Comparison of ENCODE assay signal across 28 cellular contexts in genomic region chr5:174154559-174154958, GRCh38.
"Had no signal": no experiment of that assay in that cellular context is flagged by ENCODE, and none has a peak within 500 bp of the region (broad histone marks: within the 10 kb centered on the region; RNA-seq: fewer than 3 reads in every experiment).

No MANE protein-coding gene starts in this region.

- H3K36me3 ChIP-seq: stomach, suprapubic skin, thoracic aorta, thyroid gland, tibial artery, tibial nerve, transverse colon, upper lobe of left lung, upper lobe of right lung, uterus, vagina had no signal

- H3K4me3 Mint-ChIP-seq: stimulated activated effector memory CD8-positive, alpha-beta T cell treated with anti-CD3 and anti-CD28 coated beads, Interleukin-12 subunit alpha, Interleukin-12 subunit beta, amount 100 ng/mL, for 72 hours; stimulated activated memory B cell treated with anti-CD40 and anti-IgM and Interleukin-4, amounts not matched to agents 10 μg/mL and 1 μg/mL and 100 μg/mL, for 72 hours; stimulated activated naive B cell treated with anti-CD40 and anti-IgM and Interleukin-4, amounts not matched to agents 10 μg/mL and 1 μg/mL and 100 μg/mL, for 72 hours; stimulated activated naive CD8-positive, alpha-beta T cell treated with anti-CD3 and anti-CD28 coated beads, Interleukin-15, amount 100 ng/mL, for 72 hours; stimulated activated naive CD8-positive, alpha-beta T cell treated with anti-CD3 and anti-CD28 coated beads, Interleukin-15, Interleukin-2, amounts not matched to agents 100 ng/mL and 50 ng/mL, for 24 hours; type B pancreatic cell had no signal

- H3K27me3 ChIP-seq: testis, thyroid gland, tibial nerve, transverse colon, upper lobe of left lung, upper lobe of right lung, uterus, vagina had no signal

- H3K27ac Mint-ChIP-seq: stimulated activated effector memory CD8-positive, alpha-beta T cell treated with anti-CD3 and anti-CD28 coated beads, Interleukin-12 subunit alpha, Interleukin-12 subunit beta, amount 100 ng/mL, for 72 hours; stimulated activated memory B cell treated with anti-CD40 and anti-IgM and Interleukin-4, amounts not matched to agents 10 μg/mL and 1 μg/mL and 100 μg/mL, for 72 hours; stimulated activated naive B cell treated with anti-CD40 and anti-IgM and Interleukin-4, amounts not matched to agents 10 μg/mL and 1 μg/mL and 100 μg/mL, for 72 hours; stimulated activated naive CD8-positive, alpha-beta T cell treated with anti-CD3 and anti-CD28 coated beads, Interleukin-15, amount 100 ng/mL, for 72 hours; stimulated activated naive CD8-positive, alpha-beta T cell treated with anti-CD3 and anti-CD28 coated beads, Interleukin-15, Interleukin-2, amounts not matched to agents 100 ng/mL and 50 ng/mL, for 24 hours; type B pancreatic cell had no signal

- H3K4me3 ChIP-seq: stomach, suprapubic skin, testis, thoracic aorta, thyroid gland, tibial artery, tibial nerve, transverse colon, upper lobe of left lung, upper lobe of right lung, uterus, vagina had no signal

- H3K4me1 Mint-ChIP-seq: stimulated activated effector memory CD8-positive, alpha-beta T cell treated with anti-CD3 and anti-CD28 coated beads, Interleukin-12 subunit alpha, Interleukin-12 subunit beta, amount 100 ng/mL, for 72 hours; stimulated activated memory B cell treated with anti-CD40 and anti-IgM and Interleukin-4, amounts not matched to agents 10 μg/mL and 1 μg/mL and 100 μg/mL, for 72 hours; stimulated activated naive B cell treated with anti-CD40 and anti-IgM and Interleukin-4, amounts not matched to agents 10 μg/mL and 1 μg/mL and 100 μg/mL, for 72 hours; stimulated activated naive CD8-positive, alpha-beta T cell treated with anti-CD3 and anti-CD28 coated beads, Interleukin-15, amount 100 ng/mL, for 72 hours had no signal

- H3K9me3 Mint-ChIP-seq: type B pancreatic cell had no signal

- DNase-seq: stimulated activated CD4-positive, alpha-beta T cell treated with anti-CD3 and anti-CD28 coated beads, Interleukin-2, amount 100 ng/mL, for 48 hours; stimulated activated CD4-positive, alpha-beta T cell treated with anti-CD3 and anti-CD28 coated beads, Interleukin-4, amount 100 ng/mL, for 1 hour; stimulated activated CD4-positive, alpha-beta T cell treated with anti-CD3 and anti-CD28 coated beads, Interleukin-4, amount 100 ng/mL, for 24 hours; stimulated activated CD4-positive, alpha-beta T cell treated with anti-CD3 and anti-CD28 coated beads, Interleukin-4, amount 100 ng/mL, for 4 hours; stimulated activated CD8-positive, alpha-beta memory T cell treated with anti-CD3 and anti-CD28 coated beads, Interleukin-4, amount 100 ng/mL, for 48 hours; stimulated activated naive B cell treated with anti-CD40 and anti-IgM and Interleukin-4, amounts not matched to agents 10 μg/mL and 1 μg/mL and 100 μg/mL, for 72 hours; stimulated activated naive CD4-positive, alpha-beta T cell; stimulated activated naive CD4-positive, alpha-beta T cell treated with Interleukin-2 at 50 U/mL for 16 hours; stimulated activated naive CD8-positive, alpha-beta T cell treated with anti-CD3 and anti-CD28 coated beads, Interleukin-15, amount 100 ng/mL, for 72 hours; stimulated activated naive CD8-positive, alpha-beta T cell treated with anti-CD3 and anti-CD28 coated beads, Interleukin-15, Interleukin-2, amounts not matched to agents 100 U/mL and 50 U/mL, for 24 hours; stomach; substantia nigra; testis; thyroid gland; tibial artery; transverse colon; trophoblast cell; upper lobe of left lung; upper lobe of right lung; uterus had no signal

- ATAC-seq: stimulated activated effector memory CD8-positive, alpha-beta T cell treated with anti-CD3 and anti-CD28 coated beads, Interleukin-12 subunit alpha, Interleukin-12 subunit beta, amount 100 ng/mL, for 72 hours; stimulated activated memory B cell treated with anti-CD40 and anti-IgM and Interleukin-4, amounts not matched to agents 10 μg/mL and 1 μg/mL and 100 μg/mL, for 72 hours; stimulated activated naive B cell treated with anti-CD40 and anti-IgM and Interleukin-4, amounts not matched to agents 10 μg/mL and 1 μg/mL and 100 μg/mL, for 72 hours; stimulated activated naive CD8-positive, alpha-beta T cell treated with anti-CD3 and anti-CD28 coated beads, Interleukin-15, amount 100 ng/mL, for 72 hours; stimulated activated naive CD8-positive, alpha-beta T cell treated with anti-CD3 and anti-CD28 coated beads, Interleukin-15, Interleukin-2, amounts not matched to agents 100 U/mL and 50 U/mL, for 24 hours; upper lobe of right lung had no signal

- H3K9me3 ChIP-seq: testis, thoracic aorta, thyroid gland, upper lobe of left lung, upper lobe of right lung, uterus, vagina had no signal

- H3K4me1 ChIP-seq: stomach, suprapubic skin, testis, thyroid gland, tibial artery, tibial nerve, transverse colon, upper lobe of left lung, upper lobe of right lung, uterus, vagina had no signal

- H3K36me3 Mint-ChIP-seq: stimulated activated effector memory CD8-positive, alpha-beta T cell treated with anti-CD3 and anti-CD28 coated beads, Interleukin-12 subunit alpha, Interleukin-12 subunit beta, amount 100 ng/mL, for 72 hours; stimulated activated naive B cell treated with anti-CD40 and anti-IgM and Interleukin-4, amounts not matched to agents 10 μg/mL and 1 μg/mL and 100 μg/mL, for 72 hours; type B pancreatic cell had no signal

- H3K27ac ChIP-seq: stomach, suprapubic skin, testis, thoracic aorta, thyroid gland, tibial artery, tibial nerve, transverse colon, upper lobe of left lung, upper lobe of right lung, uterus, vagina had no signal
